In genomic region chr7:11726251-11727155, GRCh38 we compare ENCODE assay signal across 13 cellular contexts.
DNase-seq lines count a peak whose midpoint lies in the region; ATAC-seq lines count a peak whose summit lies in the region.
"Had no signal": no experiment of that assay in that cellular context is flagged by ENCODE, and none has a peak within 500 bp of the region (broad histone marks: within the 10 kb centered on the region; RNA-seq: fewer than 3 reads in every experiment).

No MANE protein-coding gene starts in this region.

- no peaks in the 10 kb centered on the region for H3K9me3 ChIP-seq in adipocyte (ENCODE audit: control insufficient read depth, low read length)
- H3K9me3 ChIP-seq: ascending aorta had no signal

- peak; percentile 87 for DNase-seq in adipocyte (ENCODE audit: low read depth)
- DNase-seq in head of caudate nucleus: peak in 23 of 42 donors; percentile 2 to 47 (median 16)
- DNase-seq in stromal cell of bone marrow (ENCODE audit: low read depth): peak; percentile 62
- no peak for DNase-seq in AML-193 (lab: John Stamatoyannopoulos, UW)
- DNase-seq in activated CD4-positive, alpha-beta T cell treated with anti-CD3 and anti-CD28 coated beads for 4 hours: no peak
- no peak for DNase-seq in NOMO-1 treated with dmso at 0.1 percent for 144 hours (lab: John Stamatoyannopoulos, UW; ENCODE audit: unreplicated experiment)
- DNase-seq: activated T-cell treated with anti-CD3 and anti-CD28 coated beads, Interleukin-2, amount 50 U/mL, for 1 hour; kidney glomerular epithelial cell; MV-4-11; NCI-H524 treated with DMSO at 0.1 percent for 48 hours; stimulated activated CD4-positive, alpha-beta T cell treated with anti-CD3 and anti-CD28 coated beads, Interleukin-2, amount 100 ng/mL, for 48 hours had no signal

- H3K9ac ChIP-seq in adipocyte (ENCODE audit: low read length): no peak overlapping the region

- H3K4me3 ChIP-seq in adipocyte (ENCODE audit: low read length): no peak overlapping the region
- H3K4me3 ChIP-seq: ascending aorta had no signal

- intact Hi-C loops in head of caudate nucleus (cut with DNase I): no loop called here

- H3K27me3 ChIP-seq in adipocyte (replicated peaks; ENCODE audit: control insufficient read depth, insufficient read depth, low read length): no peaks in the 10 kb centered on the region
- H3K27me3 ChIP-seq: ascending aorta had no signal

- peak; percentile 60 for ATAC-seq in GM18868 (IDR thresholded peaks at IDR 0.05; ENCODE audit: unreplicated experiment)

- peaks cover 22% of the 10 kb centered on the region for H3K4me1 ChIP-seq in adipocyte (ENCODE audit: control insufficient read depth, insufficient read depth, low read length)
- H3K4me1 ChIP-seq: ascending aorta had no signal

- no peaks in the 10 kb centered on the region for H3K36me3 ChIP-seq in adipocyte (ENCODE audit: control insufficient read depth, insufficient read depth, low read length, severe bottlenecking)
- H3K36me3 ChIP-seq: ascending aorta had no signal

Comparison
In these comparisons a context has a peak if more than half of its experiments do, and no peak if none do; other contexts are left out.
1. DNase-seq: peak in adipocyte (single experiment), head of caudate nucleus (23 of 42) and stromal cell of bone marrow (single experiment); none in AML-193 (0 of 2), activated CD4-positive, alpha-beta T cell treated with anti-CD3 and anti-CD28 coated beads for 4 hours (0 of 2) and NOMO-1 treated with dmso at 0.1 percent for 144 hours (single experiment).